In the genomic region with DNA sequence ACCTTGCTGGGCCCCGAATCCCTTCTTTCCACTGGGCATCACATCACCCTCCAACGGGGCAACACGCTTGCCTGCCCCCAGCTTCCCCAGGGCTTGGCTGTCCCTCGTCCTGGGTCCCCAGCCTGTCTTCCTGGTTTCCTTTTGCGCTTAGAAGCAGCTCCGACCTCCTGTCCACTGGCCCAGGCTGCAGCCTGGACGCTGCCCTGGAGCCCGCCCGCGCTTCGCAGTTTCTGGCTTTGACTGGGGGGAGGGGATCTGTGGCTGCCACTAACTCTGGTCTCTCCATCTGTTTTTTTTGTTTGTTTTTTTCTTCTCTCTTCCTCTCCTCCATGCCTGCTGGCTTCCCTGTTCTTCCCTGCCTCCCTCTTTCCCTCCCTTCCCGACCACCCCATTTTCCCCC, we compare ENCODE assay signal across 18 cellular contexts. TPM values are rescaled to one million over a fixed set of nuclear protein-coding genes. Genes with fewer than 3 reads are reported as not detected.
A peak's percentile ranks its signal among the peaks of the same experiment; 100 is the strongest.
DNase-seq lines count a peak whose midpoint lies in the region; ATAC-seq and TF ChIP-seq lines count a peak whose summit lies in the region.
"Had no signal": no experiment of that assay in that cellular context is flagged by ENCODE, and none has a peak within 500 bp of the region (broad histone marks: within the 10 kb centered on the region; RNA-seq: fewer than 3 reads in every experiment).

No MANE protein-coding gene starts in this region.

- peak overlapping the region; percentile 63 to 65 for H3K27ac ChIP-seq in prostate gland

- H3K9ac ChIP-seq in NT2/D1 (ENCODE audit: insufficient read length, low read depth) = peak overlapping the region; percentile 37

- peaks cover 6% of the 10 kb centered on the region for H3K4me1 ChIP-seq in Caco-2
- peaks cover 14% of the 10 kb centered on the region for H3K4me1 ChIP-seq in NT2/D1 (ENCODE audit: insufficient read depth, insufficient read length)
- H3K4me1 ChIP-seq in prostate gland (replicated peaks) = peaks cover 5% of the 10 kb centered on the region

- POLR2A ChIA-PET in Caco-2 (lab: Charles Lee) = no interaction called here

- H3K4me3 ChIP-seq in Caco-2 (ENCODE audit: low read depth, low read length) (no peak overlapping the region), NT2/D1 (ENCODE audit: insufficient read length, low read depth) (no peak overlapping the region), prostate gland (no peak overlapping the region)
- H3K4me3 ChIP-seq: gastroesophageal sphincter, K562, vagina had no signal

- 64% methylated on average over 12 of the region's 12 CpGs for WGBS in prostate gland

- peaks cover 66% of the 10 kb centered on the region for H3K36me3 Mint-ChIP-seq in Caco-2 (ENCODE audit: insufficient read depth, unreplicated experiment)
- peaks cover 8 to 27% (median 16%) of the 10 kb centered on the region in 3 donors for H3K36me3 Mint-ChIP-seq in immature natural killer cell

- H3K36me3 ChIP-seq in Caco-2 (ENCODE audit: control insufficient read depth, insufficient read depth, low read length) (no peaks in the 10 kb centered on the region; the same call in 1 of the 2 replicates), NT2/D1 (ENCODE audit: insufficient read depth, insufficient read length, low read length) (peaks cover 53% of the 10 kb centered on the region), prostate gland (no peaks in the 10 kb centered on the region)

- BruUV-seq in Caco-2 (replicated peaks; lab: Mats Ljungman, UMichigan) = no TSS peak

- TF ChIP-seq POLR2A in prostate gland (IDR thresholded peaks at IDR 0.05) = no peak

- H3K4me1 Mint-ChIP-seq in Caco-2 (ENCODE audit: low read depth, unreplicated experiment) = peaks cover 10% of the 10 kb centered on the region
- peaks cover 27 to 35% of the 10 kb centered on the region in 2 donors for H3K4me1 Mint-ChIP-seq in immature natural killer cell

- intact Hi-C loops in Caco-2 (cut with micrococcal nuclease; ENCODE audit: unreplicated experiment) (no loop called here), prostate gland (cut with DNase I) (no loop called here)

- TF ChIP-seq CTCF in Caco-2 (IDR thresholded peaks at IDR 0.05; ENCODE audit: insufficient read depth in 1 of 2, low read depth in 1 of 2, low read length in 1 of 2, severe bottlenecking in 1 of 2, unreplicated experiment in 1 of 2) = no peak
- TF ChIP-seq CTCF in prostate gland (IDR thresholded peaks at IDR 0.05) = no peak

- H3K9me3 Mint-ChIP-seq in Caco-2 (ENCODE audit: unreplicated experiment) (no peaks in the 10 kb centered on the region), immature natural killer cell (peaks cover 0 to 2% (median 0%) of the 10 kb centered on the region in 6 donors)
- H3K9me3 Mint-ChIP-seq: CD4-positive, alpha-beta memory T cell had no signal

- H3K27ac Mint-ChIP-seq in Caco-2 (ENCODE audit: unreplicated experiment) (peak overlapping the region; percentile 45), immature natural killer cell (peak overlapping the region in 5 of 6 donors; percentile 30 to 93 (median 69))

- no peak for ATAC-seq in GM19023 (IDR thresholded peaks at IDR 0.05; ENCODE audit: unreplicated experiment)
- ATAC-seq: gastroesophageal sphincter, K562 had no signal

- H3K4me3 Mint-ChIP-seq in Caco-2 (ENCODE audit: unreplicated experiment) = no peak overlapping the region
- no peak overlapping the region for H3K4me3 Mint-ChIP-seq in immature natural killer cell
- H3K4me3 Mint-ChIP-seq: CD4-positive, alpha-beta memory T cell had no signal

- H3K27me3 Mint-ChIP-seq in Caco-2 (ENCODE audit: insufficient read depth, unreplicated experiment) = no peaks in the 10 kb centered on the region
- H3K27me3 Mint-ChIP-seq in immature natural killer cell (ENCODE audit: low read depth in 3 of 3) = peaks cover 0 to 11% (median 3%) of the 10 kb centered on the region in 3 donors
- H3K27me3 Mint-ChIP-seq: CD4-positive, alpha-beta memory T cell had no signal

- CTCF ChIA-PET in Caco-2 (lab: Charles Lee) = no interaction called here

- DNase-seq in Caco-2 (no peak), NT2/D1 (ENCODE audit: low read depth, low spot score) (no peak), immature natural killer cell (no peak), prostate gland (ENCODE audit: low spot score) (no peak), NCI-H1092 (lab: John Stamatoyannopoulos, UW) (no peak)
- DNase-seq in activated effector memory CD4-positive, alpha-beta T cell treated with anti-CD3 and anti-CD28 coated beads, Interleukin-2, amount 50 U/mL, for 16 hours = no peak
- DNase-seq: activated naive CD4-positive, alpha-beta T cell treated with Interleukin-2 at 50 U/mL for 16 hours; NCI-H1436 treated with DMSO at 0.1 percent for 48 hours; NCI-H524; stimulated activated CD4-positive, alpha-beta T cell treated with anti-CD3 and anti-CD28 coated beads, Interleukin-2, amount 100 ng/mL, for 24 hours had no signal

- H3K9me3 ChIP-seq in Caco-2 (no peaks in the 10 kb centered on the region), NT2/D1 (ENCODE audit: insufficient read depth, low read length) (no peaks in the 10 kb centered on the region), prostate gland (no peaks in the 10 kb centered on the region)
- H3K9me3 ChIP-seq: gastroesophageal sphincter, vagina had no signal

- H3K27me3 ChIP-seq in Caco-2 (replicated peaks; ENCODE audit: control insufficient read depth, insufficient read depth, low read length) (no peaks in the 10 kb centered on the region), NT2/D1 (ENCODE audit: insufficient read depth, insufficient read length) (no peaks in the 10 kb centered on the region), prostate gland (replicated peaks; ENCODE audit: insufficient read depth) (no peaks in the 10 kb centered on the region)
- H3K27me3 ChIP-seq: gastroesophageal sphincter, vagina had no signal

RNA-seq across cellular contexts. Expression of a gene that starts 11.7 kb away (rescaled TPM):
- total RNA-seq in Caco-2 (2022) = 399 and 401 TPM in 2 replicates
- 100 to 1,000 TPM in 1 of 3 donors, 10 to 100 TPM in 2; 33.7 to 107 (median 52.2) TPM for polyA plus RNA-seq in immature natural killer cell
- 100 to 1,000 TPM; 112 to 192 TPM for total RNA-seq in prostate gland

RNA-seq across cellular contexts. Expression of a gene that starts 17.1 kb away (rescaled TPM):
- total RNA-seq in Caco-2 (2022) (119 and 120 TPM in 2 replicates), prostate gland (100 to 1,000 TPM in 1 of 2 donors, 10 to 100 TPM in 1; 91.1 to 402 TPM)
- polyA plus RNA-seq in immature natural killer cell = 100 to 1,000 TPM; 195 to 449 (median 327) TPM

RNA-seq across cellular contexts. Expression of a gene that starts 55.4 kb away (rescaled TPM):
- 191 and 196 TPM in 2 replicates for total RNA-seq in Caco-2 (2022)
- 1 to 10 TPM in 1 of 3 donors, not detected in 2; 1.8 TPM for polyA plus RNA-seq in immature natural killer cell
- 10 to 100 TPM; 28.1 to 85.8 TPM for total RNA-seq in prostate gland
- total RNA-seq: cardiac septum; CD4-positive, alpha-beta memory T cell; endothelial cell of umbilical vein; T-helper 2 cell treated with Interferon-gamma antibody and Interleukin-4, amounts not matched to agents 100 ng/mL and 5 ng/mL, for 36 hours had no signal
- polyA plus RNA-seq: CD4-positive, alpha-beta memory T cell had no signal

RNA-seq across cellular contexts. Expression of a gene that starts 58.8 kb away (rescaled TPM):
- total RNA-seq in Caco-2 (2022) = 32.2 and 43.4 TPM in 2 replicates
- polyA plus RNA-seq in immature natural killer cell = 10 to 100 TPM; 25.5 to 48.1 (median 33.7) TPM
- total RNA-seq in prostate gland = 10 to 100 TPM; 45.0 to 49.0 TPM
